In the genomic region with DNA sequence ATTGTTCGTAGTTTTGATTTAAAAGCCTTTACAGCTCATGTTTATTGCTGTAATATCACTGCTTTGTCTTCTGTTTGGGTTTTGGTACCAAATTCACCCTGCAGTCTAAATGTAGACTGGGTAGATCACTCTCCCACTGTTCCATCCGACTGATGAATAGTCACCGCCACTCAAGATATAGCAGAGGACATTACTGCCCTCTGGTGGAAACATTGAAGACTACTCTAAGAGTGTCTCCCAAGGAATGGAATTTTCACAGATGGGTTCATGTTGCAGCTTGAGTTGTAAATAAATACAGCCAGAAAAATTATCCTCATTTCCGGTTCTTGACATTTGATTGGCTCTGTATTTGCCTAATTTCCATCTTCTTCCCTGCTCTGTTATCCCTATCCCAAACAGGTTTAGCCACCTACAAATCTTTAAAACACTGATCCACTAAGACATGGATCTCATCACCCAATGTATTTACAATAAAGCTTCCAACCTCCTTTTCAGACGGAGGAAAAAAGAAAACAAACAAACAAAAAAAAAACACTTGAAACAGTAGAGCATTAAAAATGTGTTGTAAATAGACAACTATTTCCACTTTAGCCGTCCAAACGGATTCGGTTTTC, we compare ENCODE assay signal across 1 cellular context.
TF ChIP-seq lines count a peak whose summit lies in the region.

No MANE protein-coding gene starts in this region.

TF ChIP-seq in H1, 55 proteins besides CTCF, POLR2A, EP300 and RAD21:
- TF ChIP-seq USF2 (IDR thresholded peaks at IDR 0.05; ENCODE audit: low read length) = no peak
TF ChIP-seq in H1: peak in this region for 0.
